In the genomic region with DNA sequence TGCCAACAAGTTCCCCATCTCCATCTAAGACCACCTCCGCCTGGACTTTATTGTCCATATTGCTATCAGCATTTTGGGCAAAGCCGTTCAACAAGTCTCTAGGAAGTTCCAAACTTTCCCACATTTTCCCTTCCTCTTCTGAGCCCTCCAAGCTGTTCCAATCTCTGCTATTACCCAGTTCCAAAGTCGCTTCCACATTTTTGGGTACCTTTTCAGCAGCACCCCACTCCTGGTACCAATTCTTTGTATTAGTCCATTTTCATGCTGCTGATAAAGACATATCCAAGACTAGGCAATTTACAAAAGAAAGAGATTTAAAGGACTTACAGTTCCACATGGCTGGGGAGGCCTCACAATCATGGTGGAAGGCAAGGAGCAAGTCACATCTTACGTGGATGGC, we compare ENCODE assay signal across 11 cellular contexts. TPM values are rescaled to one million over a fixed set of nuclear protein-coding genes. Genes with fewer than 3 reads are reported as not detected.
A peak's percentile ranks its signal among the peaks of the same experiment; 100 is the strongest.
DNase-seq lines count a peak whose midpoint lies in the region; ATAC-seq, FAIRE-seq and TF ChIP-seq lines count a peak whose summit lies in the region.
"Not testable (repeated sequence)": the region's sequence is repeated elsewhere in the genome, so short reads cannot be mapped to it uniquely, and the experiment has no call there.
"Had no signal": no experiment of that assay in that cellular context is flagged by ENCODE, and none has a peak within 500 bp of the region (broad histone marks: within the 10 kb centered on the region; RNA-seq: fewer than 3 reads in every experiment).

No MANE protein-coding gene starts in this region.

- CTCF ChIA-PET in HEK293 (lab: Yijun Ruan, JAX) = interaction anchor here (0.6 kb wide), 1 partner anchor 325 kb away, joined by 11 read pairs; no protein-coding TSS in a partner anchor
- CTCF ChIA-PET in K562 (lab: Yijun Ruan, JAX; ENCODE audit: low intra/inter-chr PET ratio) = not testable (repeated sequence)

- peaks cover 13% of the 10 kb centered on the region for H3K9me3 Mint-ChIP-seq in activated naive CD4-positive, alpha-beta T cell treated with anti-CD3 and anti-CD28 coated beads, Interleukin-2, amount 50 U/mL, for 24 hours
- H3K9me3 Mint-ChIP-seq in endothelial cell (ENCODE audit: unreplicated experiment) = peaks cover 11% of the 10 kb centered on the region

- not testable (repeated sequence) for H3K9ac ChIP-seq in K562 (ENCODE audit: insufficient read depth in 1 of 2, low read depth in 2 of 2, low read length in 2 of 2)

- TF ChIP-seq RAD21 in K562 (CRISPR knock-in tag; conservative IDR thresholded peaks at IDR 0.05 in 1 of 2, IDR thresholded peaks at IDR 0.05 in 1 of 2) = not testable (repeated sequence)

- H3K27ac ChIP-seq in HEK293 (ENCODE audit: extremely low read depth, low read depth, low read length); K562 (ENCODE audit: extremely low read depth, low read depth, low read length): not testable (repeated sequence)

- H3K4me1 ChIP-seq in HEK293 (ENCODE audit: control insufficient read depth, insufficient read depth, low read length) (peaks cover 15% of the 10 kb centered on the region), K562 (replicated peaks in 1 of 2; ENCODE audit: control insufficient read depth in 2 of 2, insufficient read depth in 2 of 2, low read length in 2 of 2) (peaks cover 10 to 32% of the 10 kb centered on the region in 2 experiments)

- not testable (repeated sequence) for H3K4me2 ChIP-seq in K562 (ENCODE audit: insufficient read depth, low read length)

- H3K36me3 ChIP-seq in HEK293 (ENCODE audit: control insufficient read depth in 2 of 2, insufficient read depth in 1 of 2, low read length in 2 of 2) (peaks cover 0 to 12% of the 10 kb centered on the region in 2 experiments; a peak in 1 of 3 replicates), K562 (ENCODE audit: control insufficient read depth, insufficient read depth, low read length) (peaks cover 12% of the 10 kb centered on the region; the same call in 2 of the 3 replicates)

- not testable (repeated sequence) for H3K27me3 ChIP-seq in K562 (ENCODE audit: control insufficient read depth in 2 of 2, insufficient read depth in 2 of 2, low read length in 2 of 2)

- not testable (repeated sequence) for FAIRE-seq in K562 (lab: Jason Lieb, UNC)

- H3K27me3 Mint-ChIP-seq in activated naive CD4-positive, alpha-beta T cell treated with anti-CD3 and anti-CD28 coated beads, Interleukin-2, amount 50 U/mL, for 24 hours; endothelial cell (ENCODE audit: unreplicated experiment): not testable (repeated sequence)

- POLR2A ChIA-PET in HEK293 (lab: Yijun Ruan, JAX) = not testable (repeated sequence)
- POLR2A ChIA-PET in K562 (lab: Yijun Ruan, JAX) = interaction anchor here (1.3 kb wide), 1 partner anchor 11 kb away, joined by 3 read pairs; no protein-coding TSS in a partner anchor

- TF ChIP-seq POLR2A in K562 (conservative IDR thresholded peaks at IDR 0.05) = not testable (repeated sequence)

- not testable (repeated sequence) for H3K9me1 ChIP-seq in K562 (ENCODE audit: control insufficient read depth, insufficient read depth, low read length)

- in situ Hi-C loops in K562 (cut with MboI) = not testable (repeated sequence)

- H2AFZ ChIP-seq in K562 (ENCODE audit: low read depth, low read length) = not testable (repeated sequence)

- H3K4me1 Mint-ChIP-seq in activated naive CD4-positive, alpha-beta T cell treated with anti-CD3 and anti-CD28 coated beads, Interleukin-2, amount 50 U/mL, for 24 hours = not testable (repeated sequence)
- H3K4me1 Mint-ChIP-seq in endothelial cell (ENCODE audit: unreplicated experiment) = peaks cover 34% of the 10 kb centered on the region

- not testable (repeated sequence) for H3K36me3 Mint-ChIP-seq in activated naive CD4-positive, alpha-beta T cell treated with anti-CD3 and anti-CD28 coated beads, Interleukin-2, amount 50 U/mL, for 24 hours
- peaks cover 30% of the 10 kb centered on the region for H3K36me3 Mint-ChIP-seq in endothelial cell (ENCODE audit: low read depth, unreplicated experiment)

- intact Hi-C loops in K562 (cut with micrococcal nuclease) = not testable (repeated sequence)

- not testable (repeated sequence) for TF ChIP-seq CTCF in HEK293 (tag by site-specific recombination; IDR thresholded peaks at IDR 0.05); K562 (IDR thresholded peaks at IDR 0.05 in 2 of 3, conservative IDR thresholded peaks at IDR 0.05 in 1 of 3; ENCODE audit: insufficient read depth in 2 of 3, low read depth in 1 of 3, low read length in 3 of 3); endothelial cell (IDR thresholded peaks at IDR 0.05; ENCODE audit: unreplicated experiment)

- H3K4me3 Mint-ChIP-seq in activated naive CD4-positive, alpha-beta T cell treated with anti-CD3 and anti-CD28 coated beads, Interleukin-2, amount 50 U/mL, for 24 hours = not testable (repeated sequence)
- peak overlapping the region; percentile 56 for H3K4me3 Mint-ChIP-seq in endothelial cell (ENCODE audit: unreplicated experiment)

- 97% methylated on average over 4 of the region's 4 CpGs for WGBS in K562 (ENCODE audit: insufficient coverage, low coverage, missing lambda C conversion rate)

- not testable (repeated sequence) for H3K4me3 ChIP-seq in HEK293 (ENCODE audit: low read depth, low read length); K562

- DNase-seq in K562 (ENCODE audit: extremely low read depth in 1 of 4, low spot score in 3 of 4); endothelial cell (ENCODE audit: low spot score): not testable (repeated sequence)

- BruUV-seq in K562 (replicated peaks; lab: Mats Ljungman, UMichigan) = not testable (repeated sequence)

- TF ChIP-seq EP300 in K562 (IDR thresholded peaks at IDR 0.05; ENCODE audit: low read length) = not testable (repeated sequence)

- not testable (repeated sequence) for H4K20me1 ChIP-seq in K562 (replicated peaks; ENCODE audit: control insufficient read depth, insufficient read depth, low read length)

- not testable (repeated sequence) for ATAC-seq in K562

- H3K79me2 ChIP-seq in K562 (ENCODE audit: control insufficient read depth, insufficient read depth, low read length) = not testable (repeated sequence)

- not testable (repeated sequence) for H3K9me3 ChIP-seq in HEK293 (ENCODE audit: control insufficient read depth, insufficient read depth, low read depth, low read length)
- H3K9me3 ChIP-seq in K562 (replicated peaks; ENCODE audit: control insufficient read depth, insufficient read depth, low read depth, low read length) = peaks cover 24% of the 10 kb centered on the region

- H3K27ac Mint-ChIP-seq in activated naive CD4-positive, alpha-beta T cell treated with anti-CD3 and anti-CD28 coated beads, Interleukin-2, amount 50 U/mL, for 24 hours = peak overlapping the region; percentile 15
- not testable (repeated sequence) for H3K27ac Mint-ChIP-seq in endothelial cell (ENCODE audit: unreplicated experiment)

TF ChIP-seq in HEK293, 187 proteins besides CTCF, POLR2A, EP300 and RAD21:
- TF ChIP-seq SETDB1 (IDR thresholded peaks at IDR 0.05; ENCODE audit: insufficient read length, low read length) (peak; percentile 23), ZNF707 (tag by site-specific recombination; IDR thresholded peaks at IDR 0.05) (peak; percentile 97)
TF ChIP-seq in HEK293: peak in this region for 2; not testable (repeated sequence) for 185.

TF ChIP-seq in K562, 482 proteins besides CTCF, POLR2A, EP300 and RAD21 (continues in another document):
- peak; percentile 67 to 89 for TF ChIP-seq TRIM24 (IDR thresholded peaks at IDR 0.05)
- peak; percentile 98 for TF ChIP-seq TRIM28 (IDR thresholded peaks at IDR 0.05)
- peak; percentile 33 for TF ChIP-seq CHD4 (IDR thresholded peaks at IDR 0.05; ENCODE audit: insufficient read depth, insufficient replicate concordance, low read depth, low read length, poor library complexity, severe bottlenecking)

RNA-seq across cellular contexts. Expression of gene TXNDC2, which starts 20.0 kb away (rescaled TPM):
- total RNA-seq in K562 (2011; cell fraction: chromatin; rRNA removed; ENCODE audit: low replicate concordance) = 2.8 and 4.0 TPM in 2 replicates
- 1.7 and 2.8 TPM in 2 replicates for total RNA-seq in K562 (2011; cell fraction: nucleolus; rRNA removed)
- total RNA-seq in K562 (2011; cell fraction: nucleoplasm; rRNA removed) = 2.3 and 2.6 TPM in 2 replicates
- total RNA-seq in K562 (2014; rRNA removed) (1.3 TPM in 2 replicates), K562 (2014; rRNA removed; fragmentation: Illumina TruSeq; extraction: Trizol) (1.6 and 1.7 TPM in 2 replicates), K562 (2015; rRNA removed; fragmentation: Illumina TruSeq; extraction: Trizol) (2.3 and 2.5 TPM in 2 replicates), K562 (2021) (2.0 and 3.8 TPM in 2 replicates), endothelial cell (ENCODE audit: unreplicated experiment) (not detected)
- polyA plus RNA-seq in K562 (2011; rRNA removed) (0.79 and 2.3 TPM in 2 replicates), K562 (2014; fragmentation: Illumina TruSeq; extraction: Trizol) (4.8 and 4.9 TPM in 2 replicates), K562 (2014; fragmentation: Nextera tagmentation; extraction: Ambion mirVana) (1 to 10 TPM; 1.2 to 2.3 TPM), K562 (2014; rRNA removed) (1.4 and 2.5 TPM in 2 replicates)
- polyA plus RNA-seq in K562 (2011; cell fraction: cytosol; rRNA removed) = 0.55 and 2.2 TPM in 2 replicates
- 0.83 and 4.6 TPM in 2 replicates for polyA plus RNA-seq in K562 (2011; cell fraction: nucleus; rRNA removed)
- 1.5 and 3.3 TPM in 2 replicates for polyA plus RNA-seq in K562 (2012)
- 2.8 and 5.4 TPM in 2 replicates for polyA minus RNA-seq in K562 (2011; rRNA and poly(A)+ RNA removed)
- polyA minus RNA-seq in K562 (2011; cell fraction: cytosol; rRNA and poly(A)+ RNA removed) = 0.73 and 3.0 TPM in 2 replicates
- polyA minus RNA-seq in K562 (2011; cell fraction: nucleus; rRNA and poly(A)+ RNA removed) = 1.8 and 4.7 TPM in 2 replicates
- total RNA-seq: Caco-2; Calu3; CD4-positive, alpha-beta memory T cell; CD4-positive, alpha-beta T cell; CD4-positive, CD25-positive, alpha-beta regulatory T cell; CD8-positive, alpha-beta memory T cell; CD8-positive, alpha-beta T cell had no signal
- polyA plus RNA-seq: CD4-positive, alpha-beta memory T cell; CD4-positive, CD25-positive, alpha-beta regulatory T cell; CD8-positive, alpha-beta memory T cell had no signal

RNA-seq across cellular contexts. Expression of gene VAPA, which starts 48.1 kb away (rescaled TPM):
- 131 and 315 TPM in 2 replicates for total RNA-seq in K562 (2011; cell fraction: chromatin; rRNA removed; ENCODE audit: low replicate concordance)
- total RNA-seq in K562 (2011; cell fraction: nucleolus; rRNA removed) = 118 and 122 TPM in 2 replicates
- 147 and 249 TPM in 2 replicates for total RNA-seq in K562 (2011; cell fraction: nucleoplasm; rRNA removed)
- total RNA-seq in K562 (2014; rRNA removed) (516 and 526 TPM in 2 replicates), K562 (2014; rRNA removed; fragmentation: Illumina TruSeq; extraction: Trizol) (624 and 729 TPM in 2 replicates), K562 (2015; rRNA removed; fragmentation: Illumina TruSeq; extraction: Trizol) (726 and 732 TPM in 2 replicates), K562 (2021) (504 and 509 TPM in 2 replicates), endothelial cell (ENCODE audit: unreplicated experiment) (180 TPM)
- polyA plus RNA-seq in K562 (2011; rRNA removed) (544 and 809 TPM in 2 replicates), K562 (2014; fragmentation: Illumina TruSeq; extraction: Trizol) (790 and 902 TPM in 2 replicates), K562 (2014; fragmentation: Nextera tagmentation; extraction: Ambion mirVana) (100 to 1,000 TPM; 219 to 224 TPM), K562 (2014; rRNA removed) (455 and 489 TPM in 2 replicates)
- polyA plus RNA-seq in K562 (2011; cell fraction: cytosol; rRNA removed) = 202 and 314 TPM in 2 replicates
- polyA plus RNA-seq in K562 (2011; cell fraction: nucleus; rRNA removed) = 169 and 199 TPM in 2 replicates
- 376 and 498 TPM in 2 replicates for polyA plus RNA-seq in K562 (2012)
- 866 and 913 TPM in 2 replicates for polyA minus RNA-seq in K562 (2011; rRNA and poly(A)+ RNA removed)
- 292 and 382 TPM in 2 replicates for polyA minus RNA-seq in K562 (2011; cell fraction: cytosol; rRNA and poly(A)+ RNA removed)
- polyA minus RNA-seq in K562 (2011; cell fraction: nucleus; rRNA and poly(A)+ RNA removed) = 176 and 203 TPM in 2 replicates
